Comparison of ENCODE assay signal across 1 cellular context in genomic region chr11:64314805-64315561, GRCh38.
TF ChIP-seq lines count a peak whose summit lies in the region.

No MANE protein-coding gene starts in this region.

TF ChIP-seq in GM23338, 12 proteins besides CTCF, POLR2A, EP300 and RAD21 (continued from another document):
- no peak for TF ChIP-seq REST (IDR thresholded peaks at IDR 0.05; ENCODE audit: unreplicated experiment)
- TF ChIP-seq NANOG (IDR thresholded peaks at IDR 0.05; ENCODE audit: borderline replicate concordance): no peak
- TF ChIP-seq JUNB (IDR thresholded peaks at IDR 0.05; ENCODE audit: unreplicated experiment): no peak
- no peak for TF ChIP-seq EZH2 (IDR thresholded peaks at IDR 0.05; ENCODE audit: low read depth, unreplicated experiment)
- TF ChIP-seq ZNF462 (CRISPR knock-in tag; IDR thresholded peaks at IDR 0.05): no peak
- no peak for TF ChIP-seq ZNF331 (CRISPR knock-in tag; IDR thresholded peaks at IDR 0.05; ENCODE audit: low read depth)
- TF ChIP-seq EZH2phosphoT487 (IDR thresholded peaks at IDR 0.05; ENCODE audit: unreplicated experiment): no peak
- TF ChIP-seq ETS1 (IDR thresholded peaks at IDR 0.05): no peak
- TF ChIP-seq ZNF114 (CRISPR knock-in tag; IDR thresholded peaks at IDR 0.05): no peak
- no peak for TF ChIP-seq POLR2AphosphoS5 (IDR thresholded peaks at IDR 0.05; ENCODE audit: low read depth)
